In the genomic region with DNA sequence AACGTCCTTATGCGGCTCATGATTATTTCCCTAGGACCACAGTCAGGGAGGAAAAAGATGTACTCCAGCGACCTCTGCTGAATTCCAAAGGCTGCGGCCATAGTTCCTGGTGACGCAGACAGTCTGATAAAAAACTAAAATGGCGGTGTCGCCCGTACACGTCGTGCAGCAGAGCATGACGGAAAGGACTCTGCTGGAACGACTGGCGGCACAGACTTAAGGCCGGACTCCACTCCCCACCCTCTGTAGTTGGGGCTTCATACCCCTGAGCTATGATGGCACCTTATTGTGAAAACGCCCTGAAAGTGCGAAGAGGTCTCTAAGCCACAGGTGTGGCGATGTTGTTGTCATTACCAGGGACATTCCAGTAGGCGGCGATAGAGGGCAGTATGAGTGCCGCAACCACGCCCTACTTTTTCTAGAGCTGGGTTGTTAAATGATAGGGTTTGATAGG, we compare ENCODE assay signal across 8 cellular contexts.
DNase-seq lines count a peak whose midpoint lies in the region; ATAC-seq and TF ChIP-seq lines count a peak whose summit lies in the region.

No MANE protein-coding gene starts in this region.

- TF ChIP-seq CTCF in LNCaP clone FGC (IDR thresholded peaks at IDR 0.05; ENCODE audit: control insufficient read depth, extremely low read depth, insufficient read depth) (peak; percentile 40), activated B cell treated with CpG ODN at 0.5 μM for 24 hours (IDR thresholded peaks at IDR 0.05) (no peak)

- H3K4me3 Mint-ChIP-seq in activated B cell treated with CpG ODN at 0.5 μM for 24 hours: peak overlapping the region; percentile 78
- H3K4me3 Mint-ChIP-seq in central memory CD8-positive, alpha-beta T cell: peak overlapping the region; percentile 67

- no peaks in the 10 kb centered on the region for H3K9me3 Mint-ChIP-seq in activated B cell treated with CpG ODN at 0.5 μM for 24 hours
- H3K9me3 Mint-ChIP-seq in central memory CD8-positive, alpha-beta T cell: no peaks in the 10 kb centered on the region

- POLR2A ChIA-PET in activated B cell treated with CpG ODN at 0.5 μM for 24 hours (lab: Charles Lee): no interaction called here

- no peak overlapping the region for H3K27ac Mint-ChIP-seq in activated B cell treated with CpG ODN at 0.5 μM for 24 hours
- H3K27ac Mint-ChIP-seq in central memory CD8-positive, alpha-beta T cell (ENCODE audit: low read depth): no peak overlapping the region

- no peaks in the 10 kb centered on the region for H3K36me3 Mint-ChIP-seq in activated B cell treated with CpG ODN at 0.5 μM for 24 hours (ENCODE audit: low read depth)
- H3K36me3 Mint-ChIP-seq in central memory CD8-positive, alpha-beta T cell (ENCODE audit: insufficient read depth): peaks cover 2% of the 10 kb centered on the region

- CTCF ChIA-PET in activated B cell treated with CpG ODN at 0.5 μM for 24 hours (lab: Charles Lee): interaction anchor here (1.0 kb wide), 1 partner anchor 1147 kb away, joined by 4 read pairs; no protein-coding TSS in a partner anchor

- peaks cover 5% of the 10 kb centered on the region for H3K4me1 Mint-ChIP-seq in activated B cell treated with CpG ODN at 0.5 μM for 24 hours
- no peaks in the 10 kb centered on the region for H3K4me1 Mint-ChIP-seq in central memory CD8-positive, alpha-beta T cell

- DNase-seq in DMS53 (lab: John Stamatoyannopoulos, UW) (peak; percentile 57), LNCaP clone FGC (ENCODE audit: low read depth) (no peak), activated B cell treated with CpG ODN at 0.5 μM for 24 hours (no peak), left colon (peak; percentile 37 to 54), DMS79 treated with DMSO at 0.1 percent for 48 hours (lab: John Stamatoyannopoulos, UW) (no peak)
- DNase-seq in central memory CD8-positive, alpha-beta T cell (ENCODE audit: low spot score in 2 of 2): peak; percentile 9 to 12
- DNase-seq in stimulated activated CD4-positive, alpha-beta T cell treated with anti-CD3 and anti-CD28 coated beads, Interleukin-1b, Interleukin-23, amount 100 ng/mL, for 24 hours (ENCODE audit: low read depth in 4 of 4, low spot score in 1 of 4): peak; percentile 17 to 39 (median 24)

- H3K4me3 ChIP-seq in LNCaP clone FGC (ENCODE audit: low read depth, low read length): no peak overlapping the region

- ATAC-seq in GM21529 (IDR thresholded peaks at IDR 0.05; ENCODE audit: unreplicated experiment): peak; percentile 73
- ATAC-seq in activated B cell treated with CpG ODN at 0.5 μM for 24 hours (ENCODE audit: low read depth): peak; percentile 40
- peak; percentile 62 for ATAC-seq in central memory CD8-positive, alpha-beta T cell (replicated peaks; ENCODE audit: extremely low read depth, poor library complexity, severe bottlenecking)
- peak; percentile 99 for ATAC-seq in left colon

- intact Hi-C loops in activated B cell treated with CpG ODN at 0.5 μM for 24 hours (cut with micrococcal nuclease) (no loop called here), left colon (cut with DNase I, micrococcal nuclease) (loop anchor here in 1 of 2 donors (10.0 kb wide), 1 partner anchor 1144 kb away; no protein-coding TSS in a partner anchor)

- no peaks in the 10 kb centered on the region for H3K27me3 Mint-ChIP-seq in activated B cell treated with CpG ODN at 0.5 μM for 24 hours
- no peaks in the 10 kb centered on the region for H3K27me3 Mint-ChIP-seq in central memory CD8-positive, alpha-beta T cell

Comparison
In these comparisons a context has a peak if more than half of its experiments do, and no peak if none do; other contexts are left out.
1. DNase-seq: peak in DMS53 (single experiment), central memory CD8-positive, alpha-beta T cell (2 of 2), left colon (2 of 2) and stimulated activated CD4-positive, alpha-beta T cell treated with anti-CD3 and anti-CD28 coated beads, Interleukin-1b, Interleukin-23, amount 100 ng/mL, for 24 hours (4 of 4); none in LNCaP clone FGC (single experiment), activated B cell treated with CpG ODN at 0.5 μM for 24 hours (single experiment) and DMS79 treated with DMSO at 0.1 percent for 48 hours (single experiment).
2. ATAC-seq: peak in every context shown above with its lines; median percentile 99 in left colon; 73 in GM21529; 62 in central memory CD8-positive, alpha-beta T cell; 40 in activated B cell treated with CpG ODN at 0.5 μM for 24 hours.